Comparison of ENCODE assay signal across 8 cellular contexts in genomic region chr17:40065041-40065770, GRCh38. TPM values are rescaled to one million over a fixed set of nuclear protein-coding genes. Genes with fewer than 3 reads are reported as not detected.
DNase-seq lines count a peak whose midpoint lies in the region; ATAC-seq and TF ChIP-seq lines count a peak whose summit lies in the region.

No MANE protein-coding gene starts in this region.

- H2BK15ac ChIP-seq in mesenchymal stem cell (ENCODE audit: low read depth, poor library complexity, severe bottlenecking), result no peak overlapping the region

- TF ChIP-seq CTCF in mammary epithelial cell (conservative IDR thresholded peaks at IDR 0.05 in 1 of 2, IDR thresholded peaks at IDR 0.05 in 1 of 2; ENCODE audit: extremely low read depth in 1 of 2, insufficient read depth in 1 of 2, low read depth in 1 of 2, low read length in 2 of 2) (no peak), tibial nerve (IDR thresholded peaks at IDR 0.05) (no peak), GM13976 (IDR thresholded peaks at IDR 0.05; ENCODE audit: borderline replicate concordance, control extremely low read depth, extremely low read depth, insufficient read depth, missing control alignments) (no peak)

- dilution Hi-C loops in mammary epithelial cell (cut with HindIII; ENCODE audit: low sequenced_read_pairs), result no loop called here

- peak overlapping the region; percentile 44 for H3K4me3 Mint-ChIP-seq in activated T-cell treated with anti-CD3 and anti-CD28 coated beads, Interleukin-2, amount 50 U/mL, for 4 hours

- H2BK5ac ChIP-seq in mesenchymal stem cell (ENCODE audit: low read depth, low read length, poor library complexity, severe bottlenecking), result no peak overlapping the region

- TF ChIP-seq EP300 in tibial nerve (IDR thresholded peaks at IDR 0.05), result no peak

- H3K4me3 ChIP-seq in mammary epithelial cell (replicated peaks in 1 of 3; ENCODE audit: insufficient read depth in 1 of 3, low read depth in 2 of 3, low read length in 3 of 3) (no peak overlapping the region), mesenchymal stem cell (ENCODE audit: insufficient read depth in 1 of 2, low read depth in 1 of 2, low read length in 2 of 2) (peak overlapping the region; percentile 3 to 98), tibial nerve (peak overlapping the region; percentile 82 to 100 (median 92))

- no peak for DNase-seq in activated T-cell treated with anti-CD3 and anti-CD28 coated beads, Interleukin-2, amount 50 U/mL, for 4 hours
- DNase-seq in activated T-cell treated with anti-CD3 and anti-CD28 coated beads, Interleukin-2, amount 50 U/mL, for 48 hours, result no peak
- DNase-seq in mammary epithelial cell (no peak), mesenchymal stem cell (peak; percentile 58), tibial nerve (ENCODE audit: low spot score in 2 of 2) (no peak), GM13976 (ENCODE audit: low spot score) (no peak), NCI-H774 (lab: John Stamatoyannopoulos, UW) (no peak)

- no peak overlapping the region for H2BK120ac ChIP-seq in mesenchymal stem cell (ENCODE audit: low read depth, low read length)

- H2AFZ ChIP-seq in mammary epithelial cell (ENCODE audit: low read depth, low read length) (no peak overlapping the region), mesenchymal stem cell (ENCODE audit: low read depth, low read length) (no peak overlapping the region)

- H3K36me3 ChIP-seq in mammary epithelial cell (ENCODE audit: insufficient read depth, low read length) (no peaks in the 10 kb centered on the region), mesenchymal stem cell (ENCODE audit: control insufficient read depth in 1 of 2, insufficient read depth in 2 of 2, low read depth in 1 of 2, low read length in 2 of 2) (no peaks in the 10 kb centered on the region), tibial nerve (peaks cover 0 to 3% (median 0%) of the 10 kb centered on the region in 3 donors)

- CTCF ChIA-PET in mammary epithelial cell (lab: Charles Lee; ENCODE audit: low non-redundant PET), result interaction anchor here (0.5 kb wide), 1 partner anchor 35 kb away, joined by 7 read pairs; no protein-coding TSS in a partner anchor

- peaks cover 7% of the 10 kb centered on the region for H3K79me2 ChIP-seq in mammary epithelial cell (ENCODE audit: insufficient read depth, low read length)

- no peaks in the 10 kb centered on the region for H3K9me3 Mint-ChIP-seq in activated T-cell treated with anti-CD3 and anti-CD28 coated beads, Interleukin-2, amount 50 U/mL, for 4 hours

- no peaks in the 10 kb centered on the region for H3K36me3 Mint-ChIP-seq in activated T-cell treated with anti-CD3 and anti-CD28 coated beads, Interleukin-2, amount 50 U/mL, for 4 hours (ENCODE audit: insufficient read depth)

- no peak for TF ChIP-seq POLR2A in tibial nerve (IDR thresholded peaks at IDR 0.05)

- no peaks in the 10 kb centered on the region for H4K20me1 ChIP-seq in mammary epithelial cell (ENCODE audit: insufficient read depth, low read length)

- peak overlapping the region; percentile 27 for H4K8ac ChIP-seq in mesenchymal stem cell (ENCODE audit: low read length)

- no peaks in the 10 kb centered on the region for H3K27me3 Mint-ChIP-seq in activated T-cell treated with anti-CD3 and anti-CD28 coated beads, Interleukin-2, amount 50 U/mL, for 4 hours (ENCODE audit: low read depth)

- H3K4me2 ChIP-seq in mammary epithelial cell (ENCODE audit: insufficient read depth, low read depth, low read length) (peak overlapping the region; percentile 7), mesenchymal stem cell (ENCODE audit: low read length, poor library complexity, severe bottlenecking) (peak overlapping the region; percentile 44)

- H3K9me3 ChIP-seq in mammary epithelial cell (replicated peaks; ENCODE audit: insufficient read depth, low read length) (no peaks in the 10 kb centered on the region), mesenchymal stem cell (ENCODE audit: control insufficient read depth, low read length) (no peaks in the 10 kb centered on the region), tibial nerve (no peaks in the 10 kb centered on the region)

- peak overlapping the region in 1 of 2 experiments; percentile 92 for H2BK12ac ChIP-seq in mesenchymal stem cell (ENCODE audit: low read length in 2 of 2)

- H3K4ac ChIP-seq in mesenchymal stem cell (ENCODE audit: low read depth in 1 of 2, low read length in 2 of 2), result peak overlapping the region; percentile 13 to 71

- no peak overlapping the region for H4K91ac ChIP-seq in mesenchymal stem cell (ENCODE audit: low read length)

- H3K9ac ChIP-seq in mammary epithelial cell (ENCODE audit: insufficient read depth, low read length) (no peak overlapping the region), mesenchymal stem cell (ENCODE audit: low read length) (peak overlapping the region; percentile 91)

- H3K79me1 ChIP-seq in mesenchymal stem cell (replicated peaks; ENCODE audit: low read length, poor library complexity, severe bottlenecking), result peaks cover 15% of the 10 kb centered on the region

- no TSS peak for BruUV-seq in mammary epithelial cell (replicated peaks; lab: Mats Ljungman, UMichigan)

- H3K23ac ChIP-seq in mesenchymal stem cell (ENCODE audit: low read length in 2 of 2), result peak overlapping the region in 1 of 2 experiments; percentile 60

- H3K4me1 ChIP-seq in mammary epithelial cell (ENCODE audit: insufficient read depth, low read length) (peaks cover 42% of the 10 kb centered on the region), mesenchymal stem cell (ENCODE audit: control insufficient read depth, insufficient read depth, low read depth, low read length) (peaks cover 51% of the 10 kb centered on the region), tibial nerve (peaks cover 0 to 74% (median 59%) of the 10 kb centered on the region in 4 donors)

- no peak overlapping the region for H3K27ac ChIP-seq in mammary epithelial cell (ENCODE audit: insufficient read depth, low read depth, low read length)
- peak overlapping the region; percentile 69 for H3K27ac ChIP-seq in mesenchymal stem cell (ENCODE audit: low read length, poor library complexity, severe bottlenecking)
- H3K27ac ChIP-seq in tibial nerve, result peak overlapping the region; percentile 94 to 98 (median 96)

- ATAC-seq in activated T-cell treated with anti-CD3 and anti-CD28 coated beads, Interleukin-2, amount 50 U/mL, for 4 hours, result no peak
- ATAC-seq in GM18502 (IDR thresholded peaks at IDR 0.05; ENCODE audit: poor library complexity, unreplicated experiment), result no peak

- H3K4me1 Mint-ChIP-seq in activated T-cell treated with anti-CD3 and anti-CD28 coated beads, Interleukin-2, amount 50 U/mL, for 4 hours (ENCODE audit: low read depth), result peaks cover 71% of the 10 kb centered on the region

- H2AK5ac ChIP-seq in mesenchymal stem cell (ENCODE audit: low read length, severe bottlenecking), result peak overlapping the region; percentile 50

- WGBS in mammary epithelial cell (ENCODE audit: low coverage, missing lambda C conversion rate), result 36% methylated on average over 5 of the region's 9 CpGs
- 16% methylated on average over 5 of the region's 9 CpGs for WGBS in mesenchymal stem cell
- 6 to 13% methylated on average over 9 of the region's 9 CpGs for WGBS in tibial nerve, 2 donors

- H3K18ac ChIP-seq in mesenchymal stem cell (ENCODE audit: low read depth in 1 of 2, low read length in 2 of 2), result peak overlapping the region; percentile 63 to 84

- in situ Hi-C loops in mammary epithelial cell (cut with MboI; ENCODE audit: low sequenced_read_pairs in 2 of 2), result no loop called here
- in situ Hi-C loops in GM13976 (cut with MboI; ENCODE audit: low sequenced_read_pairs, unreplicated experiment), result no loop called here

- H3K27me3 ChIP-seq in mammary epithelial cell (ENCODE audit: insufficient read depth, low read length) (no peaks in the 10 kb centered on the region), mesenchymal stem cell (ENCODE audit: control insufficient read depth in 1 of 2, insufficient read depth in 1 of 2, low read length in 2 of 2) (peaks cover 0 to 10% of the 10 kb centered on the region in 2 experiments), tibial nerve (no peaks in the 10 kb centered on the region)

- H3K14ac ChIP-seq in mesenchymal stem cell (ENCODE audit: low read length in 2 of 2), result peak overlapping the region in 1 of 2 experiments; percentile 32

- intact Hi-C loops in mammary epithelial cell (cut with micrococcal nuclease), result no loop called here

RNA-seq across cellular contexts. Expression of gene THRA, which starts 2.4 kb away (rescaled TPM):
- total RNA-seq in activated T-cell treated with anti-CD3 and anti-CD28 coated beads, Interleukin-2, amount 50 U/mL, for 4 hours, result 10 to 100 TPM in 2 of 3 donors, 1 to 10 TPM in 1; 6.6 to 12.4 (median 10.3) TPM
- total RNA-seq in mammary epithelial cell (10 to 100 TPM; 10.8 to 11.7 TPM), tibial nerve (10 to 100 TPM; 65.4 to 86.1 (median 78.4) TPM)
- polyA plus RNA-seq in mammary epithelial cell, result 10.0 TPM
- polyA minus RNA-seq in mammary epithelial cell, result 33.1 TPM
- polyA plus RNA-seq in mesenchymal stem cell (2013, experiment 1 of 2), result 24.1 TPM
- 23.2 TPM for polyA plus RNA-seq in mesenchymal stem cell (2013, experiment 2 of 2)

RNA-seq across cellular contexts. Expression of gene MED24, which starts 11.0 kb away (rescaled TPM):
- 100 to 1,000 TPM; 133 to 140 (median 134) TPM for total RNA-seq in activated T-cell treated with anti-CD3 and anti-CD28 coated beads, Interleukin-2, amount 50 U/mL, for 4 hours
- 10 to 100 TPM; 59.3 to 85.6 TPM for total RNA-seq in mammary epithelial cell
- 91.2 TPM for polyA plus RNA-seq in mammary epithelial cell
- polyA minus RNA-seq in mammary epithelial cell, result 116 TPM
- 35.2 TPM for polyA plus RNA-seq in mesenchymal stem cell (2013, experiment 1 of 2)
- 35.4 TPM for polyA plus RNA-seq in mesenchymal stem cell (2013, experiment 2 of 2)
- total RNA-seq in tibial nerve, result 100 to 1,000 TPM in 2 of 4 donors, 10 to 100 TPM in 2; 55.1 to 146 (median 84.6) TPM

RNA-seq across cellular contexts. Expression of gene NR1D1, which starts 35.2 kb away (rescaled TPM):
- total RNA-seq in activated T-cell treated with anti-CD3 and anti-CD28 coated beads, Interleukin-2, amount 50 U/mL, for 4 hours, result 10 to 100 TPM; 12.6 to 16.0 (median 13.7) TPM
- total RNA-seq in mammary epithelial cell (10 to 100 TPM in 1 of 2 donors, 1 to 10 TPM in 1; 2.0 to 25.9 TPM), tibial nerve (10 to 100 TPM; 16.8 to 48.2 (median 21.0) TPM)
- 7.9 TPM for polyA plus RNA-seq in mammary epithelial cell
- 41.0 TPM for polyA minus RNA-seq in mammary epithelial cell
- polyA plus RNA-seq in mesenchymal stem cell (2013, experiment 1 of 2), result 6.1 TPM
- polyA plus RNA-seq in mesenchymal stem cell (2013, experiment 2 of 2), result 5.5 TPM

RNA-seq across cellular contexts. Expression of gene CSF3, which starts 50.0 kb away (rescaled TPM):
- total RNA-seq in activated T-cell treated with anti-CD3 and anti-CD28 coated beads, Interleukin-2, amount 50 U/mL, for 4 hours, result not detected
- total RNA-seq in mammary epithelial cell, result 1 to 10 TPM in 1 of 2 donors, not detected in 1; 8.2 TPM
- polyA plus RNA-seq in mammary epithelial cell, result 5.1 TPM
- not detected for polyA minus RNA-seq in mammary epithelial cell
- polyA plus RNA-seq in mesenchymal stem cell (2013, experiment 1 of 2), result not detected
- polyA plus RNA-seq in mesenchymal stem cell (2013, experiment 2 of 2), result 0.05 TPM
- total RNA-seq in tibial nerve, result 1 to 10 TPM in 1 of 4 donors, under 1 TPM in 1, not detected in 2; 0.59 to 2.1 TPM

RNA-seq across cellular contexts. Expression of gene MSL1, which starts 56.6 kb away (rescaled TPM):
- 10 to 100 TPM; 63.3 to 68.5 (median 64.1) TPM for total RNA-seq in activated T-cell treated with anti-CD3 and anti-CD28 coated beads, Interleukin-2, amount 50 U/mL, for 4 hours
- total RNA-seq in mammary epithelial cell, result 10 to 100 TPM; 36.8 to 72.1 TPM
- polyA plus RNA-seq in mammary epithelial cell, result 41.3 TPM
- 53.9 TPM for polyA minus RNA-seq in mammary epithelial cell
- 67.5 TPM for polyA plus RNA-seq in mesenchymal stem cell (2013, experiment 1 of 2)
- polyA plus RNA-seq in mesenchymal stem cell (2013, experiment 2 of 2), result 66.9 TPM
- 100 to 1,000 TPM in 3 of 4 donors, 10 to 100 TPM in 1; 78.0 to 113 (median 107) TPM for total RNA-seq in tibial nerve

Comparison
In these comparisons a context has a peak if more than half of its experiments do, and no peak if none do; other contexts are left out.
1. H3K4me3 ChIP-seq: peak in mesenchymal stem cell (2 of 2) and tibial nerve (4 of 4); none in mammary epithelial cell (0 of 3).
2. RNA of gene THRA, which starts 2.4 kb away (total RNA-seq): 65.4 to 86.1 TPM in tibial nerve; 10.8 to 11.7 TPM in mammary epithelial cell and 6.6 to 12.4 TPM in activated T-cell treated with anti-CD3 and anti-CD28 coated beads, Interleukin-2, amount 50 U/mL, for 4 hours; every median in the first group is over 4 times any median in the second.